ENCODE assay signal across 8 cellular contexts in the genomic region with DNA sequence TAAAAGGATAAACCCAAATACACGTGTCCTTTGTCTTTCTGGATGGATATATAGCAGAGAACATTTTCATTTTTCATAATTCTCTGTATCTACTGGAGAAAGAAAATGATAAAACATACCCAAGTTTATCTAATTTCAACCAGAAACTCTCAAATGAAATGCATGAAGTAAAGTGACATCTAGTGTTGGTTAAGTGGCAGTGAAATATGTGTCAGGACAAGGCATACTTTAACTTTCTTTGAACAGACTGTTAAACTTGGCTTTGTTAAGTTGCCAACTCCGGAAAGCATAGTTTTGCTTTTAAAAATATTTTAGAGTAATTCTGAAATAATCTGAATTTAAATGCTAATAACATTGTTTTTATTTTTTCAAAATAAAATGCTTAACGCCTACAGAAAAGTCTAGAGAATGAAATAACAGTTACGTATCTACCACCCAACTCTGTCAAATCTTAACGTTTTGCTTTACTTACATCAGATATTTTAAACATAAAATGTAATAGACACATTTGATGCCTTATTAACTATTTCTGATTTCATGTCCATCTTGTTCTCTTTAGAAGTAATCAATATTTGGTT. TPM values are rescaled to one million over a fixed set of nuclear protein-coding genes. Genes with fewer than 3 reads are reported as not detected.
DNase-seq lines count a peak whose midpoint lies in the region; ATAC-seq and TF ChIP-seq lines count a peak whose summit lies in the region.

No MANE protein-coding gene starts in this region.

- no peaks in the 10 kb centered on the region for H3K9me3 ChIP-seq in vagina

- no peaks in the 10 kb centered on the region for H3K4me1 ChIP-seq in vagina

- no peak for TF ChIP-seq POLR2A in vagina (IDR thresholded peaks at IDR 0.05)

- in situ Hi-C loops in G401 (cut with HindIII; ENCODE audit: low sequenced_read_pairs): no loop called here

- no peak overlapping the region for H3K27ac ChIP-seq in VCaP
- no peak overlapping the region for H3K27ac ChIP-seq in vagina

- H3K27me3 ChIP-seq in vagina: no peaks in the 10 kb centered on the region

- no peak for ATAC-seq in GM21367 (IDR thresholded peaks at IDR 0.05; ENCODE audit: unreplicated experiment)
- ATAC-seq in HG03354 (IDR thresholded peaks at IDR 0.05; ENCODE audit: poor library complexity, severe bottlenecking, unreplicated experiment): no peak

- intact Hi-C loops in vagina (cut with DNase I): loop anchor here (5.0 kb wide), 1 partner anchor 233 kb away; no protein-coding TSS in a partner anchor

- H3K4me3 ChIP-seq in vagina: no peak overlapping the region

- peak; percentile 8 for DNase-seq in G401 (ENCODE audit: low spot score)
- DNase-seq in NCI-H1092 (lab: John Stamatoyannopoulos, UW): peak; percentile 4
- DNase-seq in iPS-NIHi11 (ENCODE audit: low spot score): peak; percentile 38
- DNase-seq in vagina (ENCODE audit: extremely low spot score in 2 of 2): no peak
- DNase-seq in middle frontal gyrus (ENCODE audit: extremely low spot score, low spot score): no peak

- TF ChIP-seq CTCF in VCaP (conservative IDR thresholded peaks at IDR 0.05): peak; percentile 89
- TF ChIP-seq CTCF in vagina (IDR thresholded peaks at IDR 0.05): peak; percentile 45 to 76 (median 64)

- H3K36me3 ChIP-seq in vagina: no peaks in the 10 kb centered on the region

RNA-seq across cellular contexts. Expression of a gene that starts 25.2 kb away (rescaled TPM):
- total RNA-seq in G401 (2014; rRNA removed; shearing (Covaris generic)): 4.0 and 4.4 TPM in 2 replicates
- 21.9 TPM for total RNA-seq in vagina

RNA-seq across cellular contexts. Expression of a gene that starts 43.0 kb away (rescaled TPM):
- 3.9 and 6.8 TPM in 2 replicates for total RNA-seq in G401 (2014; rRNA removed; shearing (Covaris generic))
- total RNA-seq in vagina: 4.9 TPM

Comparison
In these comparisons a context has a peak if more than half of its experiments do, and no peak if none do; other contexts are left out.
1. DNase-seq: peak in G401 (single experiment), NCI-H1092 (single experiment) and iPS-NIHi11 (single experiment); none in vagina (0 of 2) and middle frontal gyrus (single experiment).